Comparison of ENCODE assay signal across 8 cellular contexts in the genomic region with DNA sequence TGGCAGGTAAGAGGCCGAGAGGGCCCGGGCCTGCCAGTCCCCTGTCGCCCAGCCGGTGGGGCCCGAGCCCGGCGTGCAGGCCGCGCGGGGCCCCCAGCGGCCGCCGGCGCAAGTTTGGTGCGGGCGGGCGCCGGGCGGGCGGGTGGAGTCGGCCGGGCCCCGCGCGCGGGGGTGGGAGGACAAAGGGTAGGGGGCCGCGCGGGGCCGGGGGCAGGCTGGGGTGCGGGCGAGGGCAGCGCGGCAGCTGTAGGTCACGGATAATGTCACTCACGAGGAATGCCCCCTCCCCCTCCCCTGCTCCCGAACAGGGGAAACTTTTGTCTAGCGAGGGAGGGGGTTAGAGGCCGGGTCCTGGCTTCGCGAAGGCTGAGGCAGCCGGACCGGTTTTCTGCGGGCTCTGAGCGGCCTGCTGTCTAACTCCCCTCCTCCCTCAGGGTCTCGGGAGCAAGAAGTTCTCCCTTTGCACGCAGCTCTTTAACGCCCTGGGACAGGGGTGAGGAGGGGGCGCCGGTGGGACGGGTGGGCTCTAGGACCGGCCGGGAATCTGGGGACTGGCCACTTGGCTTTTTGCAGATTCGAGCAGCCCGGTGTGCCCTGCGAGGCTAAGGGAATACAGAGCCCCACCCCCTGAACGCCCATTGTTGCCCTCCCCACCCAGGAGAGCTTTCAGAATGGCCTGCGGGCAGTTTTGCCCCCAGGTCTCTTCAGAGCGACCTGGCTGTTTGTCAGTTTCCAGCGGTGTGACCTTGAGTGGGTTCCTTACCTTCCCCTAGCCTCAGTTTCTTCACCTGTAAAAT. TPM values are rescaled to one million over a fixed set of nuclear protein-coding genes. Genes with fewer than 3 reads are reported as not detected.
DNase-seq lines count a peak whose midpoint lies in the region; ATAC-seq, FAIRE-seq and TF ChIP-seq lines count a peak whose summit lies in the region.

No MANE protein-coding gene starts in this region.

- no peak for TF ChIP-seq CTCF in keratinocyte (optimal IDR thresholded peaks at IDR 0.05 in 1 of 3, IDR thresholded peaks at IDR 0.05 in 1 of 3, conservative IDR thresholded peaks at IDR 0.05 in 1 of 3; ENCODE audit: extremely low read depth in 1 of 3, insufficient read depth in 2 of 3, low read length in 3 of 3)

- H4K20me1 ChIP-seq in keratinocyte (ENCODE audit: control insufficient read depth, extremely low read depth, insufficient read depth, low read length) = no peaks in the 10 kb centered on the region

- H3K9ac ChIP-seq in keratinocyte (ENCODE audit: control insufficient read depth, extremely low read depth, insufficient read depth, low read length) = peak overlapping the region; percentile 87

- DNase-seq in HuH-7.5 (ENCODE audit: low spot score) (peak; percentile 81), UCSD-AML1 (lab: John Stamatoyannopoulos, UW; ENCODE audit: unreplicated experiment) (peak; percentile 83), caudate nucleus (lab: John Stamatoyannopoulos, UW) (peak in 34 of 61 donors; percentile 17 to 76 (median 51)), keratinocyte (ENCODE audit: low read depth, low spot score) (no peak), NCI-H128 (lab: John Stamatoyannopoulos, UW; ENCODE audit: unreplicated experiment) (no peak)
- peak in 2 of 3 donors; percentile 12 to 14 for DNase-seq in stimulated activated CD4-positive, alpha-beta T cell treated with anti-CD3 and anti-CD28 coated beads, Interleukin-12 subunit alpha, Interleukin-12 subunit beta, amount 100 ng/mL, for 48 hours (ENCODE audit: low read depth in 2 of 3, low spot score in 1 of 3)

- FAIRE-seq in keratinocyte (lab: Jason Lieb, UNC) = no peak

- peak overlapping the region; percentile 72 for H3K4me3 ChIP-seq in GM08714 (ENCODE audit: low read length)
- H3K4me3 ChIP-seq in keratinocyte (ENCODE audit: control insufficient read depth in 2 of 3, extremely low read depth in 1 of 3, insufficient read depth in 2 of 3, low read depth in 1 of 3, low read length in 3 of 3) = peak overlapping the region; percentile 69 to 78 (median 72)

- dilution Hi-C loops in keratinocyte (cut with MboI; ENCODE audit: extremely low pct_ligation_motif_present, low sequenced_read_pairs) = no loop called here

- no peaks in the 10 kb centered on the region for H3K9me3 ChIP-seq in keratinocyte (ENCODE audit: control insufficient read depth, low read depth, low read length)

- no peaks in the 10 kb centered on the region for H3K27me3 ChIP-seq in keratinocyte (ENCODE audit: control insufficient read depth, extremely low read depth, insufficient read depth, low read length)

- no peak for ATAC-seq in GM19395 (IDR thresholded peaks at IDR 0.05; ENCODE audit: unreplicated experiment)

- peaks cover 6% of the 10 kb centered on the region for H3K9me1 ChIP-seq in keratinocyte (ENCODE audit: control insufficient read depth, extremely low read depth, insufficient read depth, low read length)

- no peak overlapping the region for H2AFZ ChIP-seq in keratinocyte (ENCODE audit: control insufficient read depth, low read length)

- peaks cover 47% of the 10 kb centered on the region for H3K4me1 ChIP-seq in keratinocyte (ENCODE audit: control insufficient read depth, extremely low read depth, insufficient read depth, low read length)

- peak overlapping the region; percentile 54 for H3K4me2 ChIP-seq in keratinocyte (ENCODE audit: control insufficient read depth, extremely low read depth, insufficient read depth, low read depth, low read length)

- H3K36me3 ChIP-seq in keratinocyte (ENCODE audit: control insufficient read depth in 2 of 2, extremely low read depth in 1 of 2, insufficient read depth in 2 of 2, low read length in 2 of 2) = no peaks in the 10 kb centered on the region

- peak overlapping the region; percentile 94 for H3K27ac ChIP-seq in caudate nucleus (ENCODE audit: low read depth, low read length)
- H3K27ac ChIP-seq in keratinocyte (ENCODE audit: control insufficient read depth, insufficient read depth, low read length) = peak overlapping the region; percentile 5

- peaks cover 51% of the 10 kb centered on the region for H3K79me2 ChIP-seq in keratinocyte (ENCODE audit: control insufficient read depth, insufficient read depth, low read length)

RNA-seq across cellular contexts. Expression of a gene that starts 21.3 kb away (rescaled TPM):
- 24.9 to 43.5 TPM (median 36.2 TPM) in 3 replicates for polyA plus RNA-seq in keratinocyte
- 8.3 TPM for polyA plus RNA-seq in keratinocyte (2011; ENCODE audit: low read depth)
- 31.9 and 37.2 TPM in 2 replicates for polyA plus RNA-seq in keratinocyte (2011; cell fraction: cytosol; rRNA removed)
- 106 and 123 TPM in 2 replicates for polyA plus RNA-seq in keratinocyte (2011; cell fraction: nucleus; rRNA removed)
- 21.8 and 60.7 TPM in 2 replicates for polyA plus RNA-seq in keratinocyte (2012; ENCODE audit: low replicate concordance)
- 60.2 to 180 TPM (median 69.9 TPM) in 3 replicates for polyA minus RNA-seq in keratinocyte
- 62.7 TPM for polyA minus RNA-seq in keratinocyte (2011; cell fraction: cytosol; rRNA and poly(A)+ RNA removed)
- 122 and 151 TPM in 2 replicates for polyA minus RNA-seq in keratinocyte (2011; cell fraction: nucleus; rRNA and poly(A)+ RNA removed)

RNA-seq across cellular contexts. Expression of a gene that starts 37.1 kb away (rescaled TPM):
- polyA plus RNA-seq in keratinocyte = 3,540 to 4,624 TPM (median 3,588 TPM) in 3 replicates
- polyA plus RNA-seq in keratinocyte (2011; ENCODE audit: low read depth) = 630 TPM
- polyA plus RNA-seq in keratinocyte (2011; cell fraction: cytosol; rRNA removed) = 6,466 and 6,976 TPM in 2 replicates
- polyA plus RNA-seq in keratinocyte (2011; cell fraction: nucleus; rRNA removed) = 1,255 and 1,377 TPM in 2 replicates
- polyA plus RNA-seq in keratinocyte (2012; ENCODE audit: low replicate concordance) = 2,935 and 4,321 TPM in 2 replicates
- 778 to 1,315 TPM (median 1,196 TPM) in 3 replicates for polyA minus RNA-seq in keratinocyte
- 781 TPM for polyA minus RNA-seq in keratinocyte (2011; cell fraction: cytosol; rRNA and poly(A)+ RNA removed)
- 129 and 187 TPM in 2 replicates for polyA minus RNA-seq in keratinocyte (2011; cell fraction: nucleus; rRNA and poly(A)+ RNA removed)

Comparison
In these comparisons a context has a peak if more than half of its experiments do, and no peak if none do; other contexts are left out.
1. DNase-seq: peak in HuH-7.5 (single experiment), UCSD-AML1 (single experiment), caudate nucleus (34 of 61) and stimulated activated CD4-positive, alpha-beta T cell treated with anti-CD3 and anti-CD28 coated beads, Interleukin-12 subunit alpha, Interleukin-12 subunit beta, amount 100 ng/mL, for 48 hours (2 of 3); none in keratinocyte (single experiment) and NCI-H128 (single experiment).